Comparison of ENCODE assay signal across 8 cellular contexts in genomic region chr13:66562054-66562453, GRCh38.
"Had no signal": no experiment of that assay in that cellular context is flagged by ENCODE, and none has a peak within 500 bp of the region (broad histone marks: within the 10 kb centered on the region; RNA-seq: fewer than 3 reads in every experiment).

No MANE protein-coding gene starts in this region.

- ATAC-seq: GM12878 had no signal

- H3K4me3 ChIP-seq: GM12878 had no signal

- FAIRE-seq: G401.6, GM12878, GM12891, GM12892, GM18507, GM19239 had no signal

- DNase-seq: GDM1, GF-D8 had no signal
